In genomic region chr1:235080258-235080657, GRCh38 we compare ENCODE assay signal across 7 cellular contexts. TPM values are rescaled to one million over a fixed set of nuclear protein-coding genes. Genes with fewer than 3 reads are reported as not detected.
DNase-seq lines count a peak whose midpoint lies in the region; ATAC-seq and TF ChIP-seq lines count a peak whose summit lies in the region.
"Not testable (repeated sequence)": the region's sequence is repeated elsewhere in the genome, so short reads cannot be mapped to it uniquely, and the experiment has no call there.

No MANE protein-coding gene starts in this region.

- 80 to 87% methylated on average over 5 of the region's 5 CpGs for WGBS in body of pancreas, 2 donors
- WGBS in gastroesophageal sphincter (ENCODE audit: low coverage in 1 of 2), 2 donors, result 94 to 96% methylated on average over 4 of the region's 5 CpGs
- 97% methylated on average over 5 of the region's 5 CpGs for WGBS in prostate gland
- WGBS in suprapubic skin, result 83% methylated on average over 5 of the region's 5 CpGs

- H3K27ac Mint-ChIP-seq in T-helper 2 cell treated with Interferon-gamma antibody and Interleukin-4, amounts not matched to agents 5 μg/mL and 100 μg/mL, for 36 hours, result peak overlapping the region; percentile 29
- H3K27ac Mint-ChIP-seq in memory B cell, result peak overlapping the region; percentile 25

- not testable (repeated sequence) for H3K36me3 Mint-ChIP-seq in T-helper 2 cell treated with Interferon-gamma antibody and Interleukin-4, amounts not matched to agents 5 μg/mL and 100 μg/mL, for 36 hours (ENCODE audit: low read depth); memory B cell

- H3K36me3 ChIP-seq in KMS-11 (ENCODE audit: insufficient read depth); body of pancreas (replicated peaks in 1 of 2; ENCODE audit: insufficient read depth in 1 of 2, low read depth in 2 of 2); gastroesophageal sphincter; prostate gland; suprapubic skin: not testable (repeated sequence)

- not testable (repeated sequence) for H2AFZ ChIP-seq in KMS-11 (ENCODE audit: low read depth)

- H3K27ac ChIP-seq in KMS-11, result not testable (repeated sequence)
- H3K27ac ChIP-seq in body of pancreas, result peak overlapping the region; percentile 79 to 97 (median 92)
- H3K27ac ChIP-seq in gastroesophageal sphincter, result peak overlapping the region in 3 of 4 donors; percentile 74 to 87 (median 83)
- H3K27ac ChIP-seq in prostate gland, result peak overlapping the region; percentile 52 to 70
- H3K27ac ChIP-seq in suprapubic skin, result peak overlapping the region; percentile 83

- not testable (repeated sequence) for TF ChIP-seq CTCF in KMS-11 (conservative IDR thresholded peaks at IDR 0.05; ENCODE audit: low read depth, low read length); body of pancreas (IDR thresholded peaks at IDR 0.05); gastroesophageal sphincter (IDR thresholded peaks at IDR 0.05); prostate gland (IDR thresholded peaks at IDR 0.05); suprapubic skin (IDR thresholded peaks at IDR 0.05)

- not testable (repeated sequence) for TF ChIP-seq POLR2A in body of pancreas (IDR thresholded peaks at IDR 0.05); gastroesophageal sphincter (IDR thresholded peaks at IDR 0.05); prostate gland (IDR thresholded peaks at IDR 0.05); suprapubic skin (IDR thresholded peaks at IDR 0.05)

- not testable (repeated sequence) for DNase-seq in T-helper 2 cell treated with Interferon-gamma antibody and Interleukin-4, amounts not matched to agents 5 μg/mL and 100 μg/mL, for 36 hours (ENCODE audit: low spot score); body of pancreas; memory B cell (ENCODE audit: low spot score in 2 of 2); prostate gland (ENCODE audit: low spot score); suprapubic skin (ENCODE audit: low spot score in 2 of 2)

- not testable (repeated sequence) for H3K9me3 Mint-ChIP-seq in T-helper 2 cell treated with Interferon-gamma antibody and Interleukin-4, amounts not matched to agents 5 μg/mL and 100 μg/mL, for 36 hours; memory B cell

- H3K79me2 ChIP-seq in KMS-11 (ENCODE audit: insufficient read depth, low read depth), result not testable (repeated sequence)

- H3K4me2 ChIP-seq in KMS-11, result peak overlapping the region; percentile 42

- intact Hi-C loops in body of pancreas (cut with DNase I) (loop anchor here (10.0 kb wide), 1 partner anchor 485 kb away; no protein-coding TSS in a partner anchor), prostate gland (cut with DNase I) (loop anchor here (5.0 kb wide), 1 partner anchor 473 kb away; no protein-coding TSS in a partner anchor)

- H3K9ac ChIP-seq in KMS-11, result not testable (repeated sequence)

- not testable (repeated sequence) for H3K27me3 ChIP-seq in KMS-11 (ENCODE audit: insufficient read depth, low read depth); body of pancreas; gastroesophageal sphincter; prostate gland (replicated peaks; ENCODE audit: insufficient read depth); suprapubic skin

- TF ChIP-seq EP300 in gastroesophageal sphincter (IDR thresholded peaks at IDR 0.05); suprapubic skin (IDR thresholded peaks at IDR 0.05): not testable (repeated sequence)

- H3K4me1 Mint-ChIP-seq in T-helper 2 cell treated with Interferon-gamma antibody and Interleukin-4, amounts not matched to agents 5 μg/mL and 100 μg/mL, for 36 hours (ENCODE audit: low read depth), result peaks cover 45% of the 10 kb centered on the region
- peaks cover 19% of the 10 kb centered on the region for H3K4me1 Mint-ChIP-seq in memory B cell

- not testable (repeated sequence) for ATAC-seq in body of pancreas; gastroesophageal sphincter; memory B cell (ENCODE audit: low read depth)

- not testable (repeated sequence) for H3K27me3 Mint-ChIP-seq in T-helper 2 cell treated with Interferon-gamma antibody and Interleukin-4, amounts not matched to agents 5 μg/mL and 100 μg/mL, for 36 hours (ENCODE audit: low read depth); memory B cell

- H3K4me3 Mint-ChIP-seq in T-helper 2 cell treated with Interferon-gamma antibody and Interleukin-4, amounts not matched to agents 5 μg/mL and 100 μg/mL, for 36 hours; memory B cell: not testable (repeated sequence)

- not testable (repeated sequence) for H3K9me3 ChIP-seq in body of pancreas, gastroesophageal sphincter, prostate gland, suprapubic skin

- H4K20me1 ChIP-seq in KMS-11 (ENCODE audit: insufficient read depth), result not testable (repeated sequence)

- H3K4me3 ChIP-seq in KMS-11 (IDR thresholded peaks at IDR 0.05; ENCODE audit: insufficient read depth, low read depth, low read length); body of pancreas; gastroesophageal sphincter; prostate gland; suprapubic skin: not testable (repeated sequence)

- H3K4me1 ChIP-seq in KMS-11 (ENCODE audit: low read depth, poor library complexity, severe bottlenecking) (peaks cover 47% of the 10 kb centered on the region), body of pancreas (peaks cover 67% of the 10 kb centered on the region), gastroesophageal sphincter (peaks cover 0 to 72% (median 43%) of the 10 kb centered on the region in 3 donors), prostate gland (replicated peaks) (peaks cover 14% of the 10 kb centered on the region), suprapubic skin (peaks cover 82% of the 10 kb centered on the region)

RNA-seq across cellular contexts. Expression of gene TOMM20, which starts 48.4 kb away (rescaled TPM):
- 10 to 100 TPM; 54.7 to 75.2 TPM for total RNA-seq in body of pancreas
- 100 to 1,000 TPM in 2 of 4 donors, 10 to 100 TPM in 2; 57.8 to 111 (median 99.1) TPM for total RNA-seq in gastroesophageal sphincter
- total RNA-seq in prostate gland, result 100 to 1,000 TPM in 1 of 2 donors, 10 to 100 TPM in 1; 77.1 to 135 TPM
- 100 to 1,000 TPM; 101 to 116 (median 111) TPM for total RNA-seq in suprapubic skin
